Comparison of ENCODE assay signal across 1 cellular context in the genomic region with DNA sequence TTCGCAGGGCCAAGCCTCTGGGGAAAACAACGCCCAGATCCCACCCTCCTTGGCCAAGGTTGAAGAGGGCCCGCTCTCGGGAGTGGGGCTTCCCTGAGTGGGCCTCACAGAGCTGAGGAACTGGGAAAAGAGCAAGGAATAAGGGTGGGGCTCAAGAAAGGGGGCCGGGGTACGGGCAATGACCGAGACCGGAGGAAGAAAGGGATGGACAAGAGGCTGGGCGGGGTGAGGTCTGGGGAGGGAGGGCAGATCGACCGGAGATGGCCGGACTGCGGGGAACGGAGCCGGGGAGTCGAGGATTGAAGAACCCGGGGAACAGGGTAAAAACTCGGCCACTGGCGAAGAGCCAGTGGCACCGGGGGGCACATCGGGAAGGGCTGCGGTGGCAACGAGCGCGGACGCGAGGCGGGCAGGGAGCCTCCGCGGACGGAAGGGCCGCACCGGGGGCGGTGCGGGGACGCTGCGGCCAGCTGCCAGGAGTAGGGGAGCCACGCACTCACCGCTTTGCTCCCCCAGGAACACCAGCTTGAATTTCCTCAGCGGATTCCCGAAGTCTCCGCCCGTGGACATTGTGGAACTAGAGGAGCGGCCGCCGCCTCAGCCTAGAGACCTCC.
TF ChIP-seq lines count a peak whose summit lies in the region.

No MANE protein-coding gene starts in this region.

TF ChIP-seq in K562, 482 proteins besides CTCF, POLR2A, EP300 and RAD21 (continued from another document):
- TF ChIP-seq, protein P1, sequence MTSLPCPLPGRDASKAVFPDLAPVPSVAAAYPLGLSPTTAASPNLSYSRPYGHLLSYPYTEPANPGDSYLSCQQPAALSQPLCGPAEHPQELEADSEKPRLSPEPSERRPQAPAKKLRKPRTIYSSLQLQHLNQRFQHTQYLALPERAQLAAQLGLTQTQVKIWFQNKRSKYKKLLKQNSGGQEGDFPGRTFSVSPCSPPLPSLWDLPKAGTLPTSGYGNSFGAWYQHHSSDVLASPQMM (CRISPR knock-in tag; IDR thresholded peaks at IDR 0.05), result no peak
- TF ChIP-seq, protein P2, sequence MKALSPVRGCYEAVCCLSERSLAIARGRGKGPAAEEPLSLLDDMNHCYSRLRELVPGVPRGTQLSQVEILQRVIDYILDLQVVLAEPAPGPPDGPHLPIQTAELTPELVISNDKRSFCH (CRISPR knock-in tag; IDR thresholded peaks at IDR 0.05), result no peak
- TF ChIP-seq, protein P2 (tag; IDR thresholded peaks at IDR 0.05), result no peak
- TF ChIP-seq ZNF584 (CRISPR knock-in tag; IDR thresholded peaks at IDR 0.05; ENCODE audit: low read depth) (0 out of 2 replicates have a peak, but pooled peaks have one; percentile 14), RB1 (IDR thresholded peaks at IDR 0.05; ENCODE audit: low read depth) (peak; percentile 33; the same call in 1 of the 2 replicates), ZNF79 (CRISPR knock-in tag; IDR thresholded peaks at IDR 0.05; ENCODE audit: low read depth) (no peak), TAF1 (IDR thresholded peaks at IDR 0.05; ENCODE audit: control insufficient read depth, extremely low read depth, insufficient read depth, low read length, severe bottlenecking) (peak; percentile 14), SRSF7 (optimal IDR thresholded peaks at IDR 0.05; ENCODE audit: low read depth, low read length) (no peak), PTTG1 (tag; IDR thresholded peaks at IDR 0.05; ENCODE audit: low read depth) (no peak), CBX2 (IDR thresholded peaks at IDR 0.05; ENCODE audit: insufficient read depth, low read length, poor library complexity, severe bottlenecking) (no peak), PPARD (CRISPR knock-in tag; IDR thresholded peaks at IDR 0.05) (no peak), MYBL2 (IDR thresholded peaks at IDR 0.05; ENCODE audit: low read depth) (no peak), MYBL2 (CRISPR knock-in tag; IDR thresholded peaks at IDR 0.05; ENCODE audit: borderline replicate concordance) (no peak), CTBP1 (IDR thresholded peaks at IDR 0.05; ENCODE audit: borderline replicate concordance) (no peak)
- TF ChIP-seq, protein P3, sequence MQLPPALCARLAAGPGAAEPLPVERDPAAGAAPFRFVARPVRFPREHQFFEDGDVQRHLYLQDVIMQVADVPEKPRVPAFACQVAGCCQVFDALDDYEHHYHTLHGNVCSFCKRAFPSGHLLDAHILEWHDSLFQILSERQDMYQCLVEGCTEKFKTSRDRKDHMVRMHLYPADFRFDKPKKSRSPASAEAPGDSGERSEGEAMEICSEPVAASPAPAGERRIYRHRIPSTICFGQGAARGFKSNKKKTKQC (CRISPR knock-in tag; IDR thresholded peaks at IDR 0.05), result 0 out of 2 replicates have a peak, but pooled peaks have one; percentile 2
- TF ChIP-seq, protein P4, sequence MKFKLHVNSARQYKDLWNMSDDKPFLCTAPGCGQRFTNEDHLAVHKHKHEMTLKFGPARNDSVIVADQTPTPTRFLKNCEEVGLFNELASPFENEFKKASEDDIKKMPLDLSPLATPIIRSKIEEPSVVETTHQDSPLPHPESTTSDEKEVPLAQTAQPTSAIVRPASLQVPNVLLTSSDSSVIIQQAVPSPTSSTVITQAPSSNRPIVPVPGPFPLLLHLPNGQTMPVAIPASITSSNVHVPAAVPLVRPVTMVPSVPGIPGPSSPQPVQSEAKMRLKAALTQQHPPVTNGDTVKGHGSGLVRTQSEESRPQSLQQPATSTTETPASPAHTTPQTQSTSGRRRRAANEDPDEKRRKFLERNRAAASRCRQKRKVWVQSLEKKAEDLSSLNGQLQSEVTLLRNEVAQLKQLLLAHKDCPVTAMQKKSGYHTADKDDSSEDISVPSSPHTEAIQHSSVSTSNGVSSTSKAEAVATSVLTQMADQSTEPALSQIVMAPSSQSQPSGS (CRISPR knock-in tag; IDR thresholded peaks at IDR 0.05), result 0 out of 2 replicates have a peak, but pooled peaks have one; percentile 29
- TF ChIP-seq, protein P5, sequence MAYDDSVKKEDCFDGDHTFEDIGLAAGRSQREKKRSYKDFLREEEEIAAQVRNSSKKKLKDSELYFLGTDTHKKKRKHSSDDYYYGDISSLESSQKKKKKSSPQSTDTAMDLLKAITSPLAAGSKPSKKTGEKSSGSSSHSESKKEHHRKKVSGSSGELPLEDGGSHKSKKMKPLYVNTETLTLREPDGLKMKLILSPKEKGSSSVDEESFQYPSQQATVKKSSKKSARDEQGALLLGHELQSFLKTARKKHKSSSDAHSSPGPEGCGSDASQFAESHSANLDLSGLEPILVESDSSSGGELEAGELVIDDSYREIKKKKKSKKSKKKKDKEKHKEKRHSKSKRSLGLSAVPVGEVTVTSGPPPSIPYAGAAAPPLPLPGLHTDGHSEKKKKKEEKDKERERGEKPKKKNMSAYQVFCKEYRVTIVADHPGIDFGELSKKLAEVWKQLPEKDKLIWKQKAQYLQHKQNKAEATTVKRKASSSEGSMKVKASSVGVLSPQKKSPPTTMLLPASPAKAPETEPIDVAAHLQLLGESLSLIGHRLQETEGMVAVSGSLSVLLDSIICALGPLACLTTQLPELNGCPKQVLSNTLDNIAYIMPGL (CRISPR knock-in tag; IDR thresholded peaks at IDR 0.05), result no peak
- TF ChIP-seq, protein P6, sequence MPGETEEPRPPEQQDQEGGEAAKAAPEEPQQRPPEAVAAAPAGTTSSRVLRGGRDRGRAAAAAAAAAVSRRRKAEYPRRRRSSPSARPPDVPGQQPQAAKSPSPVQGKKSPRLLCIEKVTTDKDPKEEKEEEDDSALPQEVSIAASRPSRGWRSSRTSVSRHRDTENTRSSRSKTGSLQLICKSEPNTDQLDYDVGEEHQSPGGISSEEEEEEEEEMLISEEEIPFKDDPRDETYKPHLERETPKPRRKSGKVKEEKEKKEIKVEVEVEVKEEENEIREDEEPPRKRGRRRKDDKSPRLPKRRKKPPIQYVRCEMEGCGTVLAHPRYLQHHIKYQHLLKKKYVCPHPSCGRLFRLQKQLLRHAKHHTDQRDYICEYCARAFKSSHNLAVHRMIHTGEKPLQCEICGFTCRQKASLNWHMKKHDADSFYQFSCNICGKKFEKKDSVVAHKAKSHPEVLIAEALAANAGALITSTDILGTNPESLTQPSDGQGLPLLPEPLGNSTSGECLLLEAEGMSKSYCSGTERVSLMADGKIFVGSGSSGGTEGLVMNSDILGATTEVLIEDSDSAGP (CRISPR knock-in tag; IDR thresholded peaks at IDR 0.05), result 0 out of 2 replicates have a peak, but pooled peaks have one; percentile 10
- TF ChIP-seq, protein P7, sequence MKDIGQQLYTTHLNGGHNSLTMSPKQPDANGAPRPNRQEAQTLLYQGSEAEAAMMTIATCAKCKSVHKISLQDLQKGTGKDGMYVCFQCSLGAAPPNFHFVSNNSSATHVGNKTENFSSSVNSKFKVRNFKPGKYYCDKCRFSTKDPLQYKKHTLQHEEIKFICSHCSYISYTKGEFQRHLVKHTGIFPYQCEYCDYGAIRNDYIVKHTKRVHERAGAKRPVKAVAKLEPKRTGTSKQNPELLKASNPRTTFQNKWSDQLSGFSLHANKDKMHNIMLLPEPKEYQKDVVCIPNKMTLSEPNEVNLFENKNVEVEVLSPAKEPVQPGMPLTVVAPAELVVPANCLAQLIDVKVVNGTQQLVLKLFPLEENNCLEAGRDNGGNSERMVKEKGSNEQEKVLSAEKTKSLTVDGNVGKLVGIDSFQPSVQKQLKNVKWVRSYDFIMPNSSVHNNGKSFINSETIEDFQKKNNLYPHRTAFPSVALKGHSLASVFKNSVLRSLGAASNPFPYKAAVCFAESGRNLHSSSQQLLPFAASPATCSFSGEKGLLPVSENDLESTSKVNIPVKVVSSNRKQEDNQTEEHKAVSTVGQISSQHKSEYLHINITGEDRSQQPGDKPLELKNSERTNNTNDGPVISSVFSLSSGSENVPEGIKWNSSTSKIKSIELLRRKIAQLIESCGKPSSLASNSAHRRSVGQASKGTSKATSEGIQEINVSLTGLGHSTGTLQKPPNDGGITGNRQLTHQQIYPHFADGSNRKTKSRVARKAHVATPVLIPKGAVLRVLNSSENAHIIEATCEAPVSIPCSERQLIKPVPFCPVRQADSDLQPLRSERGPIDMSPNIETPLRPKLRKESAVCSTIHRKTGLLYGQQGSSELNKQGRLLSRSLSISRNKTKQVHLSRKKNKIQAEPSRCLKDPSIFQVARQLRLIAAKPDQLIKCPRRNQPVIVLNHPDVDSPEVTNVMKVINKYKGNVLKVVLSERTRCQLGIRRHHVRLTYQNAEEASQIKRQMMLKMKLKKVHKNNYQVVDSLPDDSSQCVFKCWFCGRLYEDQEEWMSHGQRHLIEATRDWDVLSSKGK (CRISPR knock-in tag; IDR thresholded peaks at IDR 0.05), result no peak
